In the genomic region with DNA sequence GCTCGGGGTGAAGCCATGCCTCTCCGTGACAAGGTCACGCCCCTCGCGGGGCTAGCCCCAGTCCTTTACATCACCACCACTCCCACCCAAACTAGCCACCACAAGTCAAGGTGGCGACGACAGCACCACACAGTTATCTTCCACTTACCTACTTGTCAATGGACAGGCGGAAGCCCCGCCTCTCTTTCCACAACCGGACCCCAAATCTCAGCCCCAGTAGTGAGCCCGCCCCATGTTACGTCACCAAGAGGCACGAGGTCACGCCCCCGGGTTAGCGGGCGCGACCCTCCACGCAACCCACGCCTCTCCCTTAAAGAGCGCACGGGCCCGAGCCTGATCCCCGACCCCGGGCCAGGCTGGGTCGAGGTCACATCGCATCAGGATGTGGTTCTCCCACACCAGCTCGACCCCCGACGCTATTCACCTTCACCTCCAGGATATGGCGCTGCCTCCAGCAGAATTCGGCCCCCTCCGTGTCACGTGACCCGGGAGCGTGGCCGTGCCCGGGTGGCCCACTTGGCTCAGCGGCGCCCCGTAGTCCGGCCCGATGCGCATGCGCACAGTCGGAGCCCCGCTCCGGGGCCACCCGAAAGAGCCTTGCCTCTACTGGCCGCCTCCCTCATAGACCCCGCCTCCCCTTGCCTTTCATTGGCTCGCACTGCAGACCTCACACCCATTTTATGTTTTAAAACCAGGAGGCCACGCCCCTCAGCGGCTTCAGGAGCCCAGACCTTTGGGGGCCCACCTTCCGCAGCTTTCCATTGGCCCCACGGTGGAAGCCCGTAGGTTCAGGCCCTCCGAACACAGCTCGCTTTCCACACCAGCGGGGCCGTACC, we compare ENCODE assay signal across 1 cellular context.
A peak's percentile ranks its signal among the peaks of the same experiment; 100 is the strongest.
TF ChIP-seq lines count a peak whose summit lies in the region.

No MANE protein-coding gene starts in this region.

TF ChIP-seq in HepG2, 621 proteins besides CTCF, POLR2A, EP300 and RAD21 (continued from another document and continues in another):
- TF ChIP-seq, protein P1, sequence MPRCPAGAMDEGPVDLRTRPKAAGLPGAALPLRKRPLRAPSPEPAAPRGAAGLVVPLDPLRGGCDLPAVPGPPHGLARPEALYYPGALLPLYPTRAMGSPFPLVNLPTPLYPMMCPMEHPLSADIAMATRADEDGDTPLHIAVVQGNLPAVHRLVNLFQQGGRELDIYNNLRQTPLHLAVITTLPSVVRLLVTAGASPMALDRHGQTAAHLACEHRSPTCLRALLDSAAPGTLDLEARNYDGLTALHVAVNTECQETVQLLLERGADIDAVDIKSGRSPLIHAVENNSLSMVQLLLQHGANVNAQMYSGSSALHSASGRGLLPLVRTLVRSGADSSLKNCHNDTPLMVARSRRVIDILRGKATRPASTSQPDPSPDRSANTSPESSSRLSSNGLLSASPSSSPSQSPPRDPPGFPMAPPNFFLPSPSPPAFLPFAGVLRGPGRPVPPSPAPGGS (CRISPR knock-in tag; IDR thresholded peaks at IDR 0.05), result 0 out of 2 replicates have a peak, but pooled peaks have one; percentile 57
- TF ChIP-seq, protein P2, sequence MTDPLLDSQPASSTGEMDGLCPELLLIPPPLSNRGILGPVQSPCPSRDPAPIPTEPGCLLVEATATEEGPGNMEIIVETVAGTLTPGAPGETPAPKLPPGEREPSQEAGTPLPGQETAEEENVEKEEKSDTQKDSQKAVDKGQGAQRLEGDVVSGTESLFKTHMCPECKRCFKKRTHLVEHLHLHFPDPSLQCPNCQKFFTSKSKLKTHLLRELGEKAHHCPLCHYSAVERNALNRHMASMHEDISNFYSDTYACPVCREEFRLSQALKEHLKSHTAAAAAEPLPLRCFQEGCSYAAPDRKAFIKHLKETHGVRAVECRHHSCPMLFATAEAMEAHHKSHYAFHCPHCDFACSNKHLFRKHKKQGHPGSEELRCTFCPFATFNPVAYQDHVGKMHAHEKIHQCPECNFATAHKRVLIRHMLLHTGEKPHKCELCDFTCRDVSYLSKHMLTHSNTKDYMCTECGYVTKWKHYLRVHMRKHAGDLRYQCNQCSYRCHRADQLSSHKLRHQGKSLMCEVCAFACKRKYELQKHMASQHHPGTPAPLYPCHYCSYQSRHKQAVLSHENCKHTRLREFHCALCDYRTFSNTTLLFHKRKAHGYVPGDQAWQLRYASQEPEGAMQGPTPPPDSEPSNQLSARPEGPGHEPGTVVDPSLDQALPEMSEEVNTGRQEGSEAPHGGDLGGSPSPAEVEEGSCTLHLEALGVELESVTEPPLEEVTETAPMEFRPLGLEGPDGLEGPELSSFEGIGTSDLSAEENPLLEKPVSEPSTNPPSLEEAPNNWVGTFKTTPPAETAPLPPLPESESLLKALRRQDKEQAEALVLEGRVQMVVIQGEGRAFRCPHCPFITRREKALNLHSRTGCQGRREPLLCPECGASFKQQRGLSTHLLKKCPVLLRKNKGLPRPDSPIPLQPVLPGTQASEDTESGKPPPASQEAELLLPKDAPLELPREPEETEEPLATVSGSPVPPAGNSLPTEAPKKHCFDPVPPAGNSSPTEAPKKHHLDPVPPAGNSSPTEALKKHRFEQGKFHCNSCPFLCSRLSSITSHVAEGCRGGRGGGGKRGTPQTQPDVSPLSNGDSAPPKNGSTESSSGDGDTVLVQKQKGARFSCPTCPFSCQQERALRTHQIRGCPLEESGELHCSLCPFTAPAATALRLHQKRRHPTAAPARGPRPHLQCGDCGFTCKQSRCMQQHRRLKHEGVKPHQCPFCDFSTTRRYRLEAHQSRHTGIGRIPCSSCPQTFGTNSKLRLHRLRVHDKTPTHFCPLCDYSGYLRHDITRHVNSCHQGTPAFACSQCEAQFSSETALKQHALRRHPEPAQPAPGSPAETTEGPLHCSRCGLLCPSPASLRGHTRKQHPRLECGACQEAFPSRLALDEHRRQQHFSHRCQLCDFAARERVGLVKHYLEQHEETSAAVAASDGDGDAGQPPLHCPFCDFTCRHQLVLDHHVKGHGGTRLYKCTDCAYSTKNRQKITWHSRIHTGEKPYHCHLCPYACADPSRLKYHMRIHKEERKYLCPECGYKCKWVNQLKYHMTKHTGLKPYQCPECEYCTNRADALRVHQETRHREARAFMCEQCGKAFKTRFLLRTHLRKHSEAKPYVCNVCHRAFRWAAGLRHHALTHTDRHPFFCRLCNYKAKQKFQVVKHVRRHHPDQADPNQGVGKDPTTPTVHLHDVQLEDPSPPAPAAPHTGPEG (CRISPR knock-in tag; IDR thresholded peaks at IDR 0.05), result no peak; the same call in 1 of the 2 replicates
- TF ChIP-seq KMT2B (CRISPR knock-in tag; IDR thresholded peaks at IDR 0.05) (peak; percentile 44; the same call in 1 of the 2 replicates), ZFP36L1 (CRISPR knock-in tag; IDR thresholded peaks at IDR 0.05) (0 out of 2 replicates have a peak, but pooled peaks have one; percentile 46), ARHGAP35 (CRISPR knock-in tag; IDR thresholded peaks at IDR 0.05; ENCODE audit: borderline replicate concordance) (no peak), HOXA7 (CRISPR knock-in tag; IDR thresholded peaks at IDR 0.05) (no peak), ZBTB8A (CRISPR knock-in tag; IDR thresholded peaks at IDR 0.05; ENCODE audit: borderline replicate concordance, low read depth) (no peak), JUND (CRISPR knock-in tag; IDR thresholded peaks at IDR 0.05) (no peak), SP140L (CRISPR knock-in tag; IDR thresholded peaks at IDR 0.05; ENCODE audit: borderline replicate concordance) (no peak), MBD4 (IDR thresholded peaks at IDR 0.05; ENCODE audit: borderline replicate concordance, low read length) (no peak), CAMTA2 (CRISPR knock-in tag; IDR thresholded peaks at IDR 0.05; ENCODE audit: borderline replicate concordance) (no peak; the same call in none of the 2 replicates), GABPA (IDR thresholded peaks at IDR 0.05; ENCODE audit: low read depth, low read length) (no peak), GABPA (CRISPR knock-in tag; IDR thresholded peaks at IDR 0.05; ENCODE audit: low read depth) (no peak; the same call in 1 of the 2 replicates), ATRX (CRISPR knock-in tag; IDR thresholded peaks at IDR 0.05; ENCODE audit: borderline replicate concordance) (no peak), ZBTB38 (CRISPR knock-in tag; IDR thresholded peaks at IDR 0.05) (peak; percentile 52; the same call in 1 of the 2 replicates), ZNF800 (CRISPR knock-in tag; IDR thresholded peaks at IDR 0.05) (no peak), SRSF4 (IDR thresholded peaks at IDR 0.05; ENCODE audit: low read depth, low read length, poor library complexity, severe bottlenecking) (no peak), ZSCAN31 (CRISPR knock-in tag; IDR thresholded peaks at IDR 0.05; ENCODE audit: low read depth) (peak; percentile 40; the same call in 1 of the 2 replicates), NFKBIZ (CRISPR knock-in tag; IDR thresholded peaks at IDR 0.05) (no peak), ARNT (IDR thresholded peaks at IDR 0.05) (no peak), TEF (CRISPR knock-in tag; IDR thresholded peaks at IDR 0.05) (peak; percentile 61; the same call in 1 of the 2 replicates), ATM (IDR thresholded peaks at IDR 0.05; ENCODE audit: borderline replicate concordance) (no peak), ZFP36 (IDR thresholded peaks at IDR 0.05; ENCODE audit: borderline replicate concordance, low read depth, low read length, partially characterized antibody) (no peak), GPN1 (CRISPR knock-in tag; IDR thresholded peaks at IDR 0.05; ENCODE audit: borderline replicate concordance) (no peak; the same call in 1 of the 2 replicates), RELA (CRISPR knock-in tag; IDR thresholded peaks at IDR 0.05) (no peak), JUN (CRISPR knock-in tag; IDR thresholded peaks at IDR 0.05) (no peak), ZNF660 (CRISPR knock-in tag; IDR thresholded peaks at IDR 0.05; ENCODE audit: borderline replicate concordance, low read depth) (no peak), ZBTB3 (CRISPR knock-in tag; IDR thresholded peaks at IDR 0.05; ENCODE audit: borderline replicate concordance, low read depth) (no peak), POLR2G (IDR thresholded peaks at IDR 0.05; ENCODE audit: low read depth, low read length) (peak; percentile 86), NR1H2 (CRISPR knock-in tag; IDR thresholded peaks at IDR 0.05; ENCODE audit: borderline replicate concordance, low read depth) (no peak; the same call in 1 of the 2 replicates), CBX5 (CRISPR knock-in tag; IDR thresholded peaks at IDR 0.05; ENCODE audit: borderline replicate concordance) (peak; percentile 45; the same call in 1 of the 2 replicates), GATAD1 (CRISPR knock-in tag; IDR thresholded peaks at IDR 0.05) (peak; percentile 83)
- TF ChIP-seq, protein P3, sequence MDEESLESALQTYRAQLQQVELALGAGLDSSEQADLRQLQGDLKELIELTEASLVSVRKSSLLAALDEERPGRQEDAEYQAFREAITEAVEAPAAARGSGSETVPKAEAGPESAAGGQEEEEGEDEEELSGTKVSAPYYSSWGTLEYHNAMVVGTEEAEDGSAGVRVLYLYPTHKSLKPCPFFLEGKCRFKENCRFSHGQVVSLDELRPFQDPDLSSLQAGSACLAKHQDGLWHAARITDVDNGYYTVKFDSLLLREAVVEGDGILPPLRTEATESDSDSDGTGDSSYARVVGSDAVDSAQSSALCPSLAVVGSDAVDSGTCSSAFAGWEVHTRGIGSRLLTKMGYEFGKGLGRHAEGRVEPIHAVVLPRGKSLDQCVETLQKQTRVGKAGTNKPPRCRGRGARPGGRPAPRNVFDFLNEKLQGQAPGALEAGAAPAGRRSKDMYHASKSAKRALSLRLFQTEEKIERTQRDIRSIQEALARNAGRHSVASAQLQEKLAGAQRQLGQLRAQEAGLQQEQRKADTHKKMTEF (CRISPR knock-in tag; IDR thresholded peaks at IDR 0.05), result peak; percentile 84
- TF ChIP-seq, protein P4, sequence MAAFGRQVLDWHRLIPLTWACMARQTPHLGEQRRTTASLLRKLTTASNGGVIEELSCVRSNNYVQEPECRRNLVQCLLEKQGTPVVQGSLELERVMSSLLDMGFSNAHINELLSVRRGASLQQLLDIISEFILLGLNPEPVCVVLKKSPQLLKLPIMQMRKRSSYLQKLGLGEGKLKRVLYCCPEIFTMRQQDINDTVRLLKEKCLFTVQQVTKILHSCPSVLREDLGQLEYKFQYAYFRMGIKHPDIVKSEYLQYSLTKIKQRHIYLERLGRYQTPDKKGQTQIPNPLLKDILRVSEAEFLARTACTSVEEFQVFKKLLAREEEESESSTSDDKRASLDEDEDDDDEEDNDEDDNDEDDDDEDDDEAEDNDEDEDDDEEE (CRISPR knock-in tag; IDR thresholded peaks at IDR 0.05), result no peak; the same call in none of the 2 replicates
- TF ChIP-seq, protein P5, sequence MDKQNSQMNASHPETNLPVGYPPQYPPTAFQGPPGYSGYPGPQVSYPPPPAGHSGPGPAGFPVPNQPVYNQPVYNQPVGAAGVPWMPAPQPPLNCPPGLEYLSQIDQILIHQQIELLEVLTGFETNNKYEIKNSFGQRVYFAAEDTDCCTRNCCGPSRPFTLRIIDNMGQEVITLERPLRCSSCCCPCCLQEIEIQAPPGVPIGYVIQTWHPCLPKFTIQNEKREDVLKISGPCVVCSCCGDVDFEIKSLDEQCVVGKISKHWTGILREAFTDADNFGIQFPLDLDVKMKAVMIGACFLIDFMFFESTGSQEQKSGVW (CRISPR knock-in tag; IDR thresholded peaks at IDR 0.05; ENCODE audit: borderline replicate concordance), result no peak
- TF ChIP-seq, protein P6, sequence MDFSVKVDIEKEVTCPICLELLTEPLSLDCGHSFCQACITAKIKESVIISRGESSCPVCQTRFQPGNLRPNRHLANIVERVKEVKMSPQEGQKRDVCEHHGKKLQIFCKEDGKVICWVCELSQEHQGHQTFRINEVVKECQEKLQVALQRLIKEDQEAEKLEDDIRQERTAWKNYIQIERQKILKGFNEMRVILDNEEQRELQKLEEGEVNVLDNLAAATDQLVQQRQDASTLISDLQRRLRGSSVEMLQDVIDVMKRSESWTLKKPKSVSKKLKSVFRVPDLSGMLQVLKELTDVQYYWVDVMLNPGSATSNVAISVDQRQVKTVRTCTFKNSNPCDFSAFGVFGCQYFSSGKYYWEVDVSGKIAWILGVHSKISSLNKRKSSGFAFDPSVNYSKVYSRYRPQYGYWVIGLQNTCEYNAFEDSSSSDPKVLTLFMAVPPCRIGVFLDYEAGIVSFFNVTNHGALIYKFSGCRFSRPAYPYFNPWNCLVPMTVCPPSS (IDR thresholded peaks at IDR 0.05), result 0 out of 2 replicates have a peak, but pooled peaks have one; percentile 77
- TF ChIP-seq, protein P7, sequence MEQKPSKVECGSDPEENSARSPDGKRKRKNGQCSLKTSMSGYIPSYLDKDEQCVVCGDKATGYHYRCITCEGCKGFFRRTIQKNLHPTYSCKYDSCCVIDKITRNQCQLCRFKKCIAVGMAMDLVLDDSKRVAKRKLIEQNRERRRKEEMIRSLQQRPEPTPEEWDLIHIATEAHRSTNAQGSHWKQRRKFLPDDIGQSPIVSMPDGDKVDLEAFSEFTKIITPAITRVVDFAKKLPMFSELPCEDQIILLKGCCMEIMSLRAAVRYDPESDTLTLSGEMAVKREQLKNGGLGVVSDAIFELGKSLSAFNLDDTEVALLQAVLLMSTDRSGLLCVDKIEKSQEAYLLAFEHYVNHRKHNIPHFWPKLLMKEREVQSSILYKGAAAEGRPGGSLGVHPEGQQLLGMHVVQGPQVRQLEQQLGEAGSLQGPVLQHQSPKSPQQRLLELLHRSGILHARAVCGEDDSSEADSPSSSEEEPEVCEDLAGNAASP (CRISPR knock-in tag; IDR thresholded peaks at IDR 0.05; ENCODE audit: borderline replicate concordance), result peak; percentile 10; the same call in 1 of the 2 replicates
